ENCODE assay signal across 8 cellular contexts in the genomic region with DNA sequence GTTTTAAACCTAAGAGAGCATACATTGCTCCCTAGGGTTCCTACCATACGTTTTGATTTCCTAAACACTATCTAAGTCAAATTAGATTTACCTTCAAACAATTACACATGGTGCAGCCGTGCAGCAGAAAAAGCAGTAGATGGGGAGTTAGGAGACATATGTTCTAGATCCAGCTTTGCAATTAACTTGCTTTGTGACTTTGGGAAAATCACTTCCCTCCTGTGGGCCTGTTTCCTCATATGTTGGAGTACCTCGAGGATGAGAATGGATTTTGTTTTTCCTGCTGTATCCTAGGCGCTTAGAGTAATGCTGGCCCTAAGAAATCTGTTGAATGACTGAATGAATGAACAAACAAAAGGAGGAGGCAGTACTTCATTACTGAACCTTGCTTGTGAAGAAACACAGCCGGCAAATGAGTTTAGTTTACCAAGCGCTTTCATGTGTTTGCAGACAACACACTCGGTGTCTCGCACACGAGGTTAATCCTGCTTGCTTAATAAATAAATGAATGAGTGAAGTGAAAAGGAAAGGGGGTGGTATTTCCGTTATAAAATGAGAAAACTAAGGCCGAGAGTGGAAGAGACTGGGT. TPM values are rescaled to one million over a fixed set of nuclear protein-coding genes. Genes with fewer than 3 reads are reported as not detected.
A peak's percentile ranks its signal among the peaks of the same experiment; 100 is the strongest.
DNase-seq lines count a peak whose midpoint lies in the region; ATAC-seq and TF ChIP-seq lines count a peak whose summit lies in the region.

No MANE protein-coding gene starts in this region.

- POLR2A ChIA-PET in activated B cell treated with CpG ODN at 0.5 μM for 24 hours (lab: Charles Lee), result interaction anchor here (0.7 to 2.3 kb wide), 5 partner anchors 9 to 136 kb away, joined by 4 to 23 read pairs (median 5); a partner anchor contains a TSS

- no peaks in the 10 kb centered on the region for H3K9me3 ChIP-seq in iPS DF 6.9 (ENCODE audit: control insufficient read depth, insufficient read depth, low read length)

- H3K4me3 ChIP-seq in GM12875 (ENCODE audit: low read depth, low read length) (peak overlapping the region; percentile 56), iPS DF 6.9 (ENCODE audit: low read length) (peak overlapping the region; percentile 76; the same call in 1 of the 2 replicates)

- H3K27ac Mint-ChIP-seq in activated B cell treated with CpG ODN at 0.5 μM for 24 hours, result peak overlapping the region; percentile 98
- H3K27ac Mint-ChIP-seq in stimulated activated naive B cell treated with anti-CD40 and anti-IgM and Interleukin-4, amounts not matched to agents 10 μg/mL and 1 μg/mL and 100 μg/mL, for 72 hours, result peak overlapping the region; percentile 98

- H3K4me3 Mint-ChIP-seq in activated B cell treated with CpG ODN at 0.5 μM for 24 hours, result peak overlapping the region; percentile 97
- peak overlapping the region; percentile 95 to 96 for H3K4me3 Mint-ChIP-seq in stimulated activated naive B cell treated with anti-CD40 and anti-IgM and Interleukin-4, amounts not matched to agents 10 μg/mL and 1 μg/mL and 100 μg/mL, for 72 hours

- H3K27ac ChIP-seq in iPS DF 6.9 (ENCODE audit: low read length), result no peak overlapping the region

- ATAC-seq in HG02938 (IDR thresholded peaks at IDR 0.05; ENCODE audit: unreplicated experiment), result peak; percentile 1
- ATAC-seq in activated B cell treated with CpG ODN at 0.5 μM for 24 hours (ENCODE audit: low read depth), result no peak
- ATAC-seq in stimulated activated naive B cell treated with anti-CD40 and anti-IgM and Interleukin-4, amounts not matched to agents 10 μg/mL and 1 μg/mL and 100 μg/mL, for 72 hours (replicated peaks), result no peak

- intact Hi-C loops in activated B cell treated with CpG ODN at 0.5 μM for 24 hours (cut with micrococcal nuclease), result loop anchor here (1.0 to 5.0 kb wide), 6 partner anchors 11 to 1576 kb away; a partner anchor contains a TSS

- no peak for TF ChIP-seq CTCF in GM12875 (IDR thresholded peaks at IDR 0.05; ENCODE audit: borderline replicate concordance, insufficient read depth, low read depth, low read length)
- no peak for TF ChIP-seq CTCF in activated B cell treated with CpG ODN at 0.5 μM for 24 hours (IDR thresholded peaks at IDR 0.05)

- peaks cover 3% of the 10 kb centered on the region for H3K9me3 Mint-ChIP-seq in activated B cell treated with CpG ODN at 0.5 μM for 24 hours
- H3K9me3 Mint-ChIP-seq in stimulated activated naive B cell treated with anti-CD40 and anti-IgM and Interleukin-4, amounts not matched to agents 10 μg/mL and 1 μg/mL and 100 μg/mL, for 72 hours, result peaks cover 7 to 10% of the 10 kb centered on the region in 2 donors

- no peaks in the 10 kb centered on the region for H3K27me3 ChIP-seq in iPS DF 6.9 (ENCODE audit: control insufficient read depth, insufficient read depth, low read length)

- H3K36me3 Mint-ChIP-seq in activated B cell treated with CpG ODN at 0.5 μM for 24 hours (ENCODE audit: low read depth), result peaks cover 74% of the 10 kb centered on the region
- peaks cover 51 to 60% of the 10 kb centered on the region in 2 donors for H3K36me3 Mint-ChIP-seq in stimulated activated naive B cell treated with anti-CD40 and anti-IgM and Interleukin-4, amounts not matched to agents 10 μg/mL and 1 μg/mL and 100 μg/mL, for 72 hours

- H3K4me1 ChIP-seq in iPS DF 6.9 (ENCODE audit: control insufficient read depth, insufficient read depth, low read length), result no peaks in the 10 kb centered on the region

- WGBS in iPS DF 6.9 (ENCODE audit: insufficient coverage, insufficient read length), result no CpG with 5 or more reads among the region's 11 CpGs

- CTCF ChIA-PET in activated B cell treated with CpG ODN at 0.5 μM for 24 hours (lab: Charles Lee), result interaction anchor here (1.0 to 1.4 kb wide), 2 partner anchors 9 to 132 kb away, joined by 3 read pairs; no protein-coding TSS in a partner anchor

- no peaks in the 10 kb centered on the region for H3K27me3 Mint-ChIP-seq in activated B cell treated with CpG ODN at 0.5 μM for 24 hours
- no peaks in the 10 kb centered on the region for H3K27me3 Mint-ChIP-seq in stimulated activated naive B cell treated with anti-CD40 and anti-IgM and Interleukin-4, amounts not matched to agents 10 μg/mL and 1 μg/mL and 100 μg/mL, for 72 hours

- H3K4me1 Mint-ChIP-seq in activated B cell treated with CpG ODN at 0.5 μM for 24 hours, result peaks cover 75% of the 10 kb centered on the region
- peaks cover 33 to 67% of the 10 kb centered on the region in 2 donors for H3K4me1 Mint-ChIP-seq in stimulated activated naive B cell treated with anti-CD40 and anti-IgM and Interleukin-4, amounts not matched to agents 10 μg/mL and 1 μg/mL and 100 μg/mL, for 72 hours

- DNase-seq in activated B cell treated with CpG ODN at 0.5 μM for 24 hours (no peak), iPS DF 6.9 (ENCODE audit: low read depth, low spot score) (no peak), NCI-H1694 (lab: John Stamatoyannopoulos, UW) (no peak), islet precursor cell (no peak)
- no peak for DNase-seq in stimulated activated naive B cell treated with anti-CD40 and anti-IgM and Interleukin-4, amounts not matched to agents 10 μg/mL and 1 μg/mL and 100 μg/mL, for 72 hours
- DNase-seq in stimulated activated CD4-positive, alpha-beta T cell treated with anti-CD3 and anti-CD28 coated beads, Interleukin-2, amount 100 ng/mL, for 24 hours, result no peak

- H3K36me3 ChIP-seq in iPS DF 6.9 (ENCODE audit: control insufficient read depth, insufficient read depth, low read length), result no peaks in the 10 kb centered on the region

RNA-seq across cellular contexts. Expression of a gene that starts 0.6 kb away (rescaled TPM):
- 14.0 and 16.1 TPM in 2 replicates for total RNA-seq in activated B cell treated with CpG ODN at 0.5 μM for 24 hours

RNA-seq across cellular contexts. Expression of a gene that starts 0.8 kb away (rescaled TPM):
- 16.1 and 21.1 TPM in 2 replicates for total RNA-seq in activated B cell treated with CpG ODN at 0.5 μM for 24 hours

RNA-seq across cellular contexts. Expression of a gene that starts 13.0 kb away (rescaled TPM):
- total RNA-seq in activated B cell treated with CpG ODN at 0.5 μM for 24 hours, result not detected in 2 replicates

RNA-seq across cellular contexts. Expression of a gene that starts 37.7 kb away (rescaled TPM):
- total RNA-seq in activated B cell treated with CpG ODN at 0.5 μM for 24 hours, result not detected in 2 replicates
